24 cellular contexts compared by ENCODE assay signal in genomic region chr14:65776193-65776592, GRCh38.
DNase-seq lines count a peak whose midpoint lies in the region; ATAC-seq, FAIRE-seq and TF ChIP-seq lines count a peak whose summit lies in the region.
"Had no signal": no experiment of that assay in that cellular context is flagged by ENCODE, and none has a peak within 500 bp of the region (broad histone marks: within the 10 kb centered on the region; RNA-seq: fewer than 3 reads in every experiment).

No MANE protein-coding gene starts in this region.

- H3K36me3 ChIP-seq in adipocyte (ENCODE audit: control insufficient read depth, insufficient read depth, low read length, severe bottlenecking) (no peaks in the 10 kb centered on the region), small intestine (ENCODE audit: control insufficient read depth in 2 of 2, insufficient read depth in 2 of 2, low read length in 2 of 2) (no peaks in the 10 kb centered on the region), heart left ventricle (no peaks in the 10 kb centered on the region)
- H3K36me3 ChIP-seq: BLaER1 treated with 17β-estradiol and CSF1 and Interleukin-3, amounts not matched to agents 10 nM and 100 nM; SJSA1 had no signal

- no peaks in the 10 kb centered on the region for H3K9me3 Mint-ChIP-seq in Calu3 (ENCODE audit: low read depth, unreplicated experiment)
- H3K9me3 Mint-ChIP-seq: H9 had no signal

- peaks cover 34% of the 10 kb centered on the region for H3K4me1 Mint-ChIP-seq in Calu3 (ENCODE audit: low read depth, unreplicated experiment)

- TF ChIP-seq CTCF in Calu3 (IDR thresholded peaks at IDR 0.05; ENCODE audit: unreplicated experiment), result no peak
- TF ChIP-seq CTCF in heart left ventricle (IDR thresholded peaks at IDR 0.05), result no peak

- CTCF ChIA-PET in Calu3 (lab: Charles Lee), result no interaction called here

- BruUV-seq in Calu3 (replicated peaks; lab: Mats Ljungman, UMichigan), result no TSS peak

- H3K4me1 ChIP-seq in adipocyte (ENCODE audit: control insufficient read depth, insufficient read depth, low read length) (no peaks in the 10 kb centered on the region), small intestine (ENCODE audit: control insufficient read depth in 2 of 2, insufficient read depth in 1 of 2, low read depth in 1 of 2, low read length in 1 of 2) (peaks cover 3% of the 10 kb centered on the region in 2 donors), heart left ventricle (peaks cover 0 to 7% (median 0%) of the 10 kb centered on the region in 12 donors)
- H3K4me1 ChIP-seq: SJSA1 had no signal

- DNase-seq in Calu3, result no peak
- peak; percentile 44 for DNase-seq in NCI-H460 (ENCODE audit: extremely low read depth, low read depth)
- DNase-seq in adipocyte (ENCODE audit: low read depth), result peak; percentile 4
- DNase-seq in small intestine, result peak; percentile 7
- DNase-seq in foreskin melanocyte, result no peak
- DNase-seq in heart left ventricle, result no peak
- DNase-seq in SIG-M5 (lab: John Stamatoyannopoulos, UW), result no peak
- DNase-seq: ACHN; Caco-2; CD4-positive, alpha-beta memory T cell; GM23248; H9; KBM-7; MM.1S; NCI-H1048; NCI-H1436; NCI-H187 treated with DMSO at 0.1 percent for 48 hours; NCI-H2171 treated with DMSO at 0.1 percent for 48 hours; NCI-H526 treated with DMSO at 0.1 percent for 48 hours had no signal

- no peaks in the 10 kb centered on the region for H3K27me3 Mint-ChIP-seq in Calu3 (ENCODE audit: unreplicated experiment)

- H3K4me3 Mint-ChIP-seq in Calu3 (ENCODE audit: low read depth, unreplicated experiment), result no peak overlapping the region
- H3K4me3 Mint-ChIP-seq: CD4-positive, alpha-beta memory T cell; H9 had no signal

- peak overlapping the region; percentile 5 for H3K27ac Mint-ChIP-seq in Calu3 (ENCODE audit: unreplicated experiment)
- H3K27ac Mint-ChIP-seq: CD4-positive, alpha-beta memory T cell; H9 had no signal

- no peaks in the 10 kb centered on the region for H3K27me3 ChIP-seq in adipocyte (replicated peaks; ENCODE audit: control insufficient read depth, insufficient read depth, low read length)
- no peaks in the 10 kb centered on the region for H3K27me3 ChIP-seq in small intestine (ENCODE audit: control insufficient read depth in 2 of 2, insufficient read depth in 2 of 2, low read length in 2 of 2)
- H3K27me3 ChIP-seq in heart left ventricle, result no peaks in the 10 kb centered on the region
- H3K27me3 ChIP-seq: BLaER1 treated with 17β-estradiol and CSF1 and Interleukin-3, amounts not matched to agents 10 nM and 100 nM; SJSA1 had no signal

- H3K27ac ChIP-seq in small intestine (ENCODE audit: low read depth in 1 of 2, low read length in 1 of 2), result no peak overlapping the region
- H3K27ac ChIP-seq in heart left ventricle, result no peak overlapping the region
- H3K27ac ChIP-seq: BLaER1 treated with 17β-estradiol and CSF1 and Interleukin-3, amounts not matched to agents 10 nM and 100 nM; GM23248; SJSA1 had no signal

- ATAC-seq in heart left ventricle, result no peak
- ATAC-seq: HepG2 had no signal

- H3K9me3 ChIP-seq in adipocyte (ENCODE audit: control insufficient read depth, low read length) (no peaks in the 10 kb centered on the region), small intestine (ENCODE audit: control insufficient read depth, low read depth) (no peaks in the 10 kb centered on the region), heart left ventricle (no peaks in the 10 kb centered on the region)
- H3K9me3 ChIP-seq: BLaER1 treated with 17β-estradiol and CSF1 and Interleukin-3, amounts not matched to agents 10 nM and 100 nM; Caco-2; SJSA1 had no signal

- 19 to 54% (median 25%) methylated on average over 2 of the region's 2 CpGs for WGBS in small intestine, 3 donors
- WGBS in heart left ventricle, 4 donors, result 44 to 88% (median 64%) methylated on average over 2 of the region's 2 CpGs

- FAIRE-seq in small intestine (lab: Jason Lieb, UNC), result no peak
- FAIRE-seq: GM12891, HepG2, RCC 7860 had no signal

- intact Hi-C loops in Calu3 (cut with micrococcal nuclease; ENCODE audit: unreplicated experiment) (no loop called here), heart left ventricle (cut with DNase I) (no loop called here)

- no peak overlapping the region for H3K9ac ChIP-seq in adipocyte (ENCODE audit: low read length)
- H3K9ac ChIP-seq: BLaER1 treated with 17β-estradiol and CSF1 and Interleukin-3, amounts not matched to agents 10 nM and 100 nM; GM23248 had no signal

- H3K4me3 ChIP-seq in adipocyte (ENCODE audit: low read length) (no peak overlapping the region), small intestine (ENCODE audit: low read depth in 1 of 2, low read length in 2 of 2) (no peak overlapping the region), heart left ventricle (no peak overlapping the region)
- H3K4me3 ChIP-seq: BLaER1 treated with 17β-estradiol and CSF1 and Interleukin-3, amounts not matched to agents 10 nM and 100 nM; GM23248; SJSA1 had no signal

- TF ChIP-seq POLR2A in heart left ventricle (IDR thresholded peaks at IDR 0.05), result no peak

- H3K36me3 Mint-ChIP-seq in Calu3 (ENCODE audit: insufficient read depth, unreplicated experiment), result peaks cover 3% of the 10 kb centered on the region
- H3K36me3 Mint-ChIP-seq: CD4-positive, alpha-beta memory T cell had no signal

Comparison
In these comparisons a context has a peak if more than half of its experiments do, and no peak if none do; other contexts are left out.
1. DNase-seq: peak in NCI-H460 (single experiment), adipocyte (single experiment) and small intestine (single experiment); none in Calu3 (single experiment), foreskin melanocyte (single experiment), heart left ventricle (0 of 5) and SIG-M5 (single experiment).